12 cellular contexts compared by ENCODE assay signal in genomic region chr15:85333132-85333831, GRCh38. TPM values are rescaled to one million over a fixed set of nuclear protein-coding genes. Genes with fewer than 3 reads are reported as not detected.
A peak's percentile ranks its signal among the peaks of the same experiment; 100 is the strongest.
DNase-seq lines count a peak whose midpoint lies in the region; ATAC-seq and TF ChIP-seq lines count a peak whose summit lies in the region.
"Had no signal": no experiment of that assay in that cellular context is flagged by ENCODE, and none has a peak within 500 bp of the region (broad histone marks: within the 10 kb centered on the region; RNA-seq: fewer than 3 reads in every experiment).

No MANE protein-coding gene starts in this region.

- 55 to 68% (median 65%) methylated on average over 6 of the region's 6 CpGs for WGBS in heart left ventricle, 4 donors

- no peak overlapping the region for H3K4me3 ChIP-seq in heart left ventricle
- 0 out of 2 replicates have a peak overlapping the region, but pooled peaks have one; percentile 6 for H3K4me3 ChIP-seq in WI38 (ENCODE audit: low read depth, low read length)
- no peak overlapping the region for H3K4me3 ChIP-seq in uterus

- H3K27ac ChIP-seq in heart left ventricle (peak overlapping the region; percentile 48 to 97 (median 90)), uterus (peak overlapping the region; percentile 83 to 97)

- TF ChIP-seq POLR2A in heart left ventricle (IDR thresholded peaks at IDR 0.05) (no peak), uterus (IDR thresholded peaks at IDR 0.05) (no peak)

- no peak for DNase-seq in heart left ventricle
- DNase-seq in cardiac septum (ENCODE audit: low spot score) = no peak
- DNase-seq in islet precursor cell = peak; percentile 71
- no peak for DNase-seq in uterus
- no peak for DNase-seq in DMS 273 treated with DMSO at 0.1 percent for 48 hours (lab: John Stamatoyannopoulos, UW)
- no peak for DNase-seq in NCI-H524 treated with DMSO at 0.1 percent for 48 hours (lab: John Stamatoyannopoulos, UW)
- no peak for DNase-seq in GM13977 (ENCODE audit: low spot score)
- DNase-seq: activated naive CD8-positive, alpha-beta T cell treated with anti-CD3 and anti-CD28 coated beads, Interleukin-2, amount 10 ng/mL, durations not matched to agents 7 days and 5 days; BE2C; NCI-H2081; retina had no signal

- in situ Hi-C loops in GM13977 (cut with MboI; ENCODE audit: low pct_unique_long_range_greater_than_20kb, low sequenced_read_pairs, unreplicated experiment) = loop anchor here (10.0 kb wide), 1 partner anchor 72 kb away; no protein-coding TSS in a partner anchor

- H3K4me1 ChIP-seq in heart left ventricle (peaks cover 6 to 81% (median 52%) of the 10 kb centered on the region in 12 donors), uterus (peaks cover 0 to 8% of the 10 kb centered on the region in 2 donors)

- intact Hi-C loops in heart left ventricle (cut with DNase I) = loop anchor here in 8 of 10 donors (5.0 to 10.0 kb wide), 13 partner anchors 44 to 372 kb away; partner anchors contain the start of gene AKAP13 (in 2 of the 8)
- intact Hi-C loops in cardiac septum (cut with DNase I) = loop anchor here (5.0 to 10.0 kb wide), 3 partner anchors 89 to 392 kb away; no protein-coding TSS in a partner anchor
- intact Hi-C loops in uterus (cut with DNase I; ENCODE audit: low total_unique reads) = no loop called here

- TF ChIP-seq CTCF in heart left ventricle (IDR thresholded peaks at IDR 0.05) = no peak
- no peak for TF ChIP-seq CTCF in WI38 (IDR thresholded peaks at IDR 0.05; ENCODE audit: low read depth, low read length)
- TF ChIP-seq CTCF in uterus (IDR thresholded peaks at IDR 0.05) = no peak
- no peak for TF ChIP-seq CTCF in GM13977 (IDR thresholded peaks at IDR 0.05; ENCODE audit: extremely low read depth, insufficient read depth, missing control alignments)

- no peaks in the 10 kb centered on the region for H3K27me3 ChIP-seq in heart left ventricle
- no peaks in the 10 kb centered on the region for H3K27me3 ChIP-seq in uterus
- H3K27me3 ChIP-seq: BE2C had no signal

- H3K36me3 ChIP-seq in heart left ventricle (no peaks in the 10 kb centered on the region), uterus (no peaks in the 10 kb centered on the region)
- H3K36me3 ChIP-seq: BE2C had no signal

- H3K9me3 ChIP-seq in heart left ventricle = no peaks in the 10 kb centered on the region
- H3K9me3 ChIP-seq in uterus = no peaks in the 10 kb centered on the region
- H3K9me3 ChIP-seq: BE2C had no signal

- ATAC-seq in heart left ventricle = no peak

RNA-seq across cellular contexts. Expression of gene AKAP13, which starts 47.1 kb away (rescaled TPM):
- total RNA-seq in heart left ventricle = 100 to 1,000 TPM; 259 to 598 (median 357) TPM
- polyA plus RNA-seq in heart left ventricle = 100 to 1,000 TPM; 124 to 169 TPM
- 458 TPM for total RNA-seq in cardiac septum
- 100 to 1,000 TPM; 128 to 460 (median 243) TPM for total RNA-seq in uterus
